ENCODE assay signal across 17 cellular contexts in the genomic region with DNA sequence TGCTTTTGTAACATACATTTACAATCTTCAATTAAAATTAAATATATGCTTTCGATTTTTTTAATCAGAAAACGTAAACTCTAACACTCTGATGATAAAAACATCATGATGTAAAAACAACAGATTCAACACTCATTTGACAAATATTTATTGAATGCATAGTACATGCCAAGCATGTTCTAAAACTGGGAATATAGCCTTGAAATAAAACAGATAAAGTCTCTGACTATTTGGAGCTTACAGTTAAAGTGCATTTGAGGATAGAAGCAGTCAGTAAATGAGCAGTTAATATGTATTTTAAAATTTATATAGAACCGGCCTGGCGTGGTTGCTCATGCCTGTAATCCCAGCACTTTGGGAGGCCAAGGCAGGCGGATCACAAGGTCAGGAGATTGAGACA.
"Had no signal": no experiment of that assay in that cellular context is flagged by ENCODE, and none has a peak within 500 bp of the region (broad histone marks: within the 10 kb centered on the region; RNA-seq: fewer than 3 reads in every experiment).

No MANE protein-coding gene starts in this region.

- H3K27ac ChIP-seq: body of pancreas, epithelial cell of prostate, neural progenitor cell, prostate gland, right atrium auricular region, skin epidermis, tibial nerve, WERI-Rb-1 had no signal

- DNase-seq: activated CD4-positive, alpha-beta T cell treated with anti-CD3 and anti-CD28 coated beads for 1 hour; activated gamma-delta T cell treated with Interleukin-2 at 50 U/mL for 16 hours; amniotic stem cell; body of pancreas; caudate nucleus; endodermal cell; naive thymus-derived CD4-positive, alpha-beta T cell; stimulated activated naive CD8-positive, alpha-beta T cell treated with anti-CD3 and anti-CD28 coated beads, Interleukin-15, Interleukin-2, amounts not matched to agents 100 U/mL and 50 U/mL, for 24 hours; substantia nigra; T-helper 2 cell; WERI-Rb-1 had no signal

- H3K9me3 ChIP-seq: body of pancreas, prostate gland, right atrium auricular region, tibial nerve had no signal

- H3K36me3 ChIP-seq: neural progenitor cell, prostate gland, right atrium auricular region, tibial nerve, WERI-Rb-1 had no signal

- H3K4me1 ChIP-seq: body of pancreas, neural progenitor cell, prostate gland, right atrium auricular region, tibial nerve had no signal

- H3K27me3 ChIP-seq: body of pancreas, neural progenitor cell, right atrium auricular region, tibial nerve had no signal

- H3K4me3 ChIP-seq: body of pancreas, neural progenitor cell, prostate gland, right atrium auricular region, skin epidermis, tibial nerve had no signal
